ENCODE assay signal across 1 cellular context in the genomic region with DNA sequence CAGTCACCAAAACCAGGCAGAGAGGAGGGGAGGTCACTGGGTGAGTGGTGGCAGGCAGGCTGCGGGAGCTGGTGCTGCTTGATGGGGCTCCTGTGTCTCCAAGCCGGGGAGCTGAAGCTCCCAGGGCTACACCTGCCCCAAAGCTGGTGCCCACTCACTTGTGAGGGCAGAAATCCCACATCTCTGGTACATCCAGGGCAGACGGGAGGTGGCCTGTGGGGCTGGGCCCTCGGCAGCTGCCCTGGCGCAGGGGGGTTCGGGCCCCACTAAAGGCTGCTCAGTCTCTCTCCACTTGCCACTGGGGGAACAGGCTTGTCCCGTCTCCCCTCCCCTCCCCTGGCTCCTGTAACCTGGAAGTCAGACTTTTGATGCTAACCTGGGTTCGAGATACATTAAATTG.
TF ChIP-seq lines count a peak whose summit lies in the region.

No MANE protein-coding gene starts in this region.

TF ChIP-seq in H1, 55 proteins besides CTCF, POLR2A, EP300 and RAD21:
- no peak for TF ChIP-seq CHD2 (IDR thresholded peaks at IDR 0.05; ENCODE audit: low read length)
- TF ChIP-seq PHF8 (conservative IDR thresholded peaks at IDR 0.05; ENCODE audit: low read depth, low read length) = no peak
- no peak for TF ChIP-seq HDAC2 (IDR thresholded peaks at IDR 0.05; ENCODE audit: borderline replicate concordance in 1 of 2, low read depth in 2 of 2, low read length in 2 of 2)
- no peak for TF ChIP-seq RXRA (IDR thresholded peaks at IDR 0.05; ENCODE audit: insufficient read depth, low read depth, low read length)
- no peak for TF ChIP-seq BACH1 (IDR thresholded peaks at IDR 0.05; ENCODE audit: low read length)
- TF ChIP-seq JUN (IDR thresholded peaks at IDR 0.05; ENCODE audit: low read depth, low read length) = no peak
- TF ChIP-seq FOSL1 (IDR thresholded peaks at IDR 0.05; ENCODE audit: insufficient read depth, low read depth, low read length) = no peak
